In the genomic region with DNA sequence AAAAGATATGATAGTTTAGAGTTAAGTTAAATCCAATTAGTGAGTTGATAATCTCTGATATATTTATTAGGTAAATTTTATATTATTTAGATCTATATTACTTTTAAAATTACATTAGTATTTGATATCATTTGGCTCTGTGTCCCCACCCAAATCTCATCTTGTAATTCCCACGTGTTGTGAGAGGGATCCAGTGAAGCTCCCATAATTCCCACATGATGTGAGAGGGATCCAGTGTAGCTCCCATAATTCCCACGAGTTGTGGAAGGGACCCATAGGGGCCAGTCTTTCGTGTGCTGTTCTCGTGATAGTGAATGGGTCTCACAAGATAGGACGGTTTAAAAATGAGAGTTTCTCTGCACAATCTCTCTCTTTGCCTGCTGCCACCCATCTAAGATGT, we compare ENCODE assay signal across 35 cellular contexts.
"Had no signal": no experiment of that assay in that cellular context is flagged by ENCODE, and none has a peak within 500 bp of the region (broad histone marks: within the 10 kb centered on the region; RNA-seq: fewer than 3 reads in every experiment).

No MANE protein-coding gene starts in this region.

- H3K36me3 ChIP-seq: MG63 had no signal

- H3K4me3 ChIP-seq: MG63 had no signal

- DNase-seq: Karpas-422, Kasumi-1, MG63, MM.1S, MV-4-11, NCI-H1048, NCI-H1092, NCI-H1092 treated with DMSO at 0.1 percent for 48 hours, NCI-H1105, NCI-H1105 treated with DMSO at 0.1 percent for 48 hours, NCI-H1417, NCI-H1417 treated with DMSO at 0.1 percent for 48 hours, NCI-H1436, NCI-H1436 treated with DMSO at 0.1 percent for 48 hours, NCI-H146, NCI-H1694, NCI-H1694 treated with DMSO at 0.1 percent for 48 hours, NCI-H187, NCI-H187 treated with DMSO at 0.1 percent for 48 hours, NCI-H1930, NCI-H2029, NCI-H2029 treated with DMSO at 0.1 percent for 48 hours, NCI-H2081, NCI-H2081 treated with DMSO at 0.1 percent for 48 hours, NCI-H2107, NCI-H2171, NCI-H2171 treated with DMSO at 0.1 percent for 48 hours, NCI-H2227 treated with DMSO at 0.1 percent for 48 hours, NCI-H226, NCI-H345, NCI-H446, NCI-H446 treated with DMSO at 0.1 percent for 48 hours, NCI-H510A, NCI-H510A treated with DMSO at 0.1 percent for 48 hours had no signal

- H3K9me3 ChIP-seq: MG63 had no signal

- H3K27ac ChIP-seq: KMS-11 had no signal

- H3K27me3 ChIP-seq: MG63 had no signal

- H3K4me2 ChIP-seq: KMS-11 had no signal

- H3K9ac ChIP-seq: KMS-11 had no signal
